In genomic region chr4:40190880-40191815, GRCh38 we compare ENCODE assay signal across 8 cellular contexts. TPM values are rescaled to one million over a fixed set of nuclear protein-coding genes. Genes with fewer than 3 reads are reported as not detected.
DNase-seq lines count a peak whose midpoint lies in the region; ATAC-seq and TF ChIP-seq lines count a peak whose summit lies in the region.

No MANE protein-coding gene starts in this region.

- H3K9me3 ChIP-seq in uterus, result no peaks in the 10 kb centered on the region

- H3K36me3 Mint-ChIP-seq in activated naive CD4-positive, alpha-beta T cell treated with anti-CD3 and anti-CD28 coated beads, Interleukin-2, amount 10 ng/mL, durations not matched to agents 7 days and 5 days, result peaks cover 32% of the 10 kb centered on the region
- peaks cover 27% of the 10 kb centered on the region for H3K36me3 Mint-ChIP-seq in effector memory CD8-positive, alpha-beta T cell (ENCODE audit: insufficient read depth)
- H3K36me3 Mint-ChIP-seq in type B pancreatic cell, result no peaks in the 10 kb centered on the region

- intact Hi-C loops in uterus (cut with DNase I; ENCODE audit: low total_unique reads), result no loop called here

- H3K4me3 ChIP-seq in uterus, result no peak overlapping the region

- H3K27me3 ChIP-seq in uterus, result no peaks in the 10 kb centered on the region

- no peaks in the 10 kb centered on the region for H3K36me3 ChIP-seq in uterus

- H3K4me1 Mint-ChIP-seq in activated naive CD4-positive, alpha-beta T cell treated with anti-CD3 and anti-CD28 coated beads, Interleukin-2, amount 10 ng/mL, durations not matched to agents 7 days and 5 days, result peaks cover 87% of the 10 kb centered on the region
- peaks cover 29 to 65% of the 10 kb centered on the region in 2 donors for H3K4me1 Mint-ChIP-seq in effector memory CD8-positive, alpha-beta T cell (ENCODE audit: low read depth in 2 of 2)
- H3K4me1 Mint-ChIP-seq in type B pancreatic cell (ENCODE audit: unreplicated experiment), result peaks cover 39% of the 10 kb centered on the region

- peaks cover 4% of the 10 kb centered on the region for H3K27me3 Mint-ChIP-seq in activated naive CD4-positive, alpha-beta T cell treated with anti-CD3 and anti-CD28 coated beads, Interleukin-2, amount 10 ng/mL, durations not matched to agents 7 days and 5 days
- H3K27me3 Mint-ChIP-seq in effector memory CD8-positive, alpha-beta T cell, result no peaks in the 10 kb centered on the region
- no peaks in the 10 kb centered on the region for H3K27me3 Mint-ChIP-seq in type B pancreatic cell

- TF ChIP-seq POLR2A in uterus (IDR thresholded peaks at IDR 0.05), result no peak

- peak overlapping the region; percentile 93 for H3K4me3 Mint-ChIP-seq in activated naive CD4-positive, alpha-beta T cell treated with anti-CD3 and anti-CD28 coated beads, Interleukin-2, amount 10 ng/mL, durations not matched to agents 7 days and 5 days
- peak overlapping the region; percentile 98 to 99 for H3K4me3 Mint-ChIP-seq in effector memory CD8-positive, alpha-beta T cell
- peak overlapping the region; percentile 10 for H3K4me3 Mint-ChIP-seq in type B pancreatic cell

- no peaks in the 10 kb centered on the region for H3K9me3 Mint-ChIP-seq in activated naive CD4-positive, alpha-beta T cell treated with anti-CD3 and anti-CD28 coated beads, Interleukin-2, amount 10 ng/mL, durations not matched to agents 7 days and 5 days
- H3K9me3 Mint-ChIP-seq in effector memory CD8-positive, alpha-beta T cell, result no peaks in the 10 kb centered on the region
- H3K9me3 Mint-ChIP-seq in type B pancreatic cell, result no peaks in the 10 kb centered on the region

- peak overlapping the region; percentile 96 for H3K27ac Mint-ChIP-seq in activated naive CD4-positive, alpha-beta T cell treated with anti-CD3 and anti-CD28 coated beads, Interleukin-2, amount 10 ng/mL, durations not matched to agents 7 days and 5 days
- H3K27ac Mint-ChIP-seq in effector memory CD8-positive, alpha-beta T cell, result peak overlapping the region; percentile 53 to 99
- peak overlapping the region; percentile 14 for H3K27ac Mint-ChIP-seq in type B pancreatic cell

- peak; percentile 14 for ATAC-seq in effector memory CD8-positive, alpha-beta T cell (replicated peaks)
- ATAC-seq in GM19467 (IDR thresholded peaks at IDR 0.05; ENCODE audit: unreplicated experiment), result no peak

- peak; percentile 68 for DNase-seq in activated naive CD4-positive, alpha-beta T cell treated with anti-CD3 and anti-CD28 coated beads, Interleukin-2, amount 10 ng/mL, durations not matched to agents 7 days and 5 days
- no peak for DNase-seq in activated naive CD4-positive, alpha-beta T cell treated with anti-CD3 and anti-CD28 coated beads, Interleukin-2, amount 50 U/mL, for 16 hours
- DNase-seq in NOMO-1 treated with dmso at 0.1 percent for 144 hours (lab: John Stamatoyannopoulos, UW; ENCODE audit: unreplicated experiment) (peak; percentile 8), type B pancreatic cell (ENCODE audit: extremely low spot score, unreplicated experiment) (no peak), A172 (ENCODE audit: low spot score) (no peak), uterus (no peak)
- DNase-seq in effector memory CD8-positive, alpha-beta T cell, result no peak

- CTCF ChIA-PET in activated naive CD4-positive, alpha-beta T cell treated with anti-CD3 and anti-CD28 coated beads, Interleukin-2, amount 10 ng/mL, durations not matched to agents 7 days and 5 days (lab: Charles Lee), result interaction anchor here (0.5 to 3.4 kb wide), 13 partner anchors 9 to 296 kb away, joined by 3 to 16 read pairs (median 6); no protein-coding TSS in a partner anchor

- TF ChIP-seq CTCF in type B pancreatic cell (conservative IDR thresholded peaks at IDR 0.05) (no peak), uterus (IDR thresholded peaks at IDR 0.05) (no peak)

- peak overlapping the region in 1 of 2 donors; percentile 25 for H3K27ac ChIP-seq in uterus

- no peaks in the 10 kb centered on the region for H3K4me1 ChIP-seq in uterus

RNA-seq across cellular contexts. Expression of gene RHOH, which starts 5.7 kb away (rescaled TPM):
- total RNA-seq in type B pancreatic cell (ENCODE audit: low replicate concordance), result 3.1 and 5.4 TPM in 2 replicates
- not detected in 2 replicates for total RNA-seq in A172 (2014; rRNA removed; shearing (Covaris generic))
- 10 to 100 TPM in 1 of 4 donors, 1 to 10 TPM in 3; 1.5 to 37.1 (median 3.0) TPM for total RNA-seq in uterus

Comparison
In these comparisons a context has a peak if more than half of its experiments do, and no peak if none do; other contexts are left out.
1. DNase-seq: peak in activated naive CD4-positive, alpha-beta T cell treated with anti-CD3 and anti-CD28 coated beads, Interleukin-2, amount 10 ng/mL, durations not matched to agents 7 days and 5 days (single experiment) and NOMO-1 treated with dmso at 0.1 percent for 144 hours (single experiment); none in activated naive CD4-positive, alpha-beta T cell treated with anti-CD3 and anti-CD28 coated beads, Interleukin-2, amount 50 U/mL, for 16 hours (single experiment), effector memory CD8-positive, alpha-beta T cell (0 of 3), type B pancreatic cell (single experiment), A172 (single experiment) and uterus (0 of 2).
2. H3K27ac Mint-ChIP-seq: peak in every context shown above with its lines; median percentile 96 in activated naive CD4-positive, alpha-beta T cell treated with anti-CD3 and anti-CD28 coated beads, Interleukin-2, amount 10 ng/mL, durations not matched to agents 7 days and 5 days; 76 in effector memory CD8-positive, alpha-beta T cell; 14 in type B pancreatic cell.
3. H3K4me3 Mint-ChIP-seq: peak in every context shown above with its lines; median percentile 98 in effector memory CD8-positive, alpha-beta T cell; 93 in activated naive CD4-positive, alpha-beta T cell treated with anti-CD3 and anti-CD28 coated beads, Interleukin-2, amount 10 ng/mL, durations not matched to agents 7 days and 5 days; 10 in type B pancreatic cell.